ENCODE assay signal across 16 cellular contexts in genomic region chr18:9775172-9775571, GRCh38.
DNase-seq lines count a peak whose midpoint lies in the region; ATAC-seq and TF ChIP-seq lines count a peak whose summit lies in the region.
"Had no signal": no experiment of that assay in that cellular context is flagged by ENCODE, and none has a peak within 500 bp of the region (broad histone marks: within the 10 kb centered on the region; RNA-seq: fewer than 3 reads in every experiment).

No MANE protein-coding gene starts in this region.

- H3K27me3 ChIP-seq in mammary epithelial cell (ENCODE audit: insufficient read depth, low read length) (no peaks in the 10 kb centered on the region), vagina (no peaks in the 10 kb centered on the region), ascending aorta (no peaks in the 10 kb centered on the region)
- H3K27me3 ChIP-seq in CD8-positive, alpha-beta T cell (ENCODE audit: insufficient read depth, low read length) = no peaks in the 10 kb centered on the region
- H3K27me3 ChIP-seq: MG63 had no signal

- BruUV-seq in MCF 10A (replicated peaks; lab: Mats Ljungman, UMichigan) (no TSS peak), mammary epithelial cell (replicated peaks; lab: Mats Ljungman, UMichigan) (no TSS peak)

- H3K4me1 ChIP-seq in mammary epithelial cell (ENCODE audit: insufficient read depth, low read length) (peaks cover 4% of the 10 kb centered on the region), vagina (peaks cover 24% of the 10 kb centered on the region), ascending aorta (peaks cover 0 to 5% of the 10 kb centered on the region in 2 donors)
- H3K4me1 ChIP-seq in CD8-positive, alpha-beta T cell (ENCODE audit: insufficient read depth, low read length) = no peaks in the 10 kb centered on the region

- DNase-seq in MCF 10A (ENCODE audit: unreplicated experiment) (peak; percentile 51), mammary epithelial cell (no peak), coronary artery (ENCODE audit: low spot score) (no peak), medulla oblongata (ENCODE audit: extremely low spot score) (peak; percentile 74), vagina (ENCODE audit: extremely low spot score in 2 of 2) (no peak), ascending aorta (ENCODE audit: low spot score in 2 of 2) (no peak)
- DNase-seq in CD8-positive, alpha-beta T cell = no peak
- DNase-seq: 8988T; activated CD4-positive, alpha-beta T cell treated with anti-CD3 and anti-CD28 coated beads, Interleukin-2, amount 10 ng/mL, durations not matched to agents 24 days and 14 days; activated T-cell treated with anti-CD3 and anti-CD28 coated beads, Interleukin-2, amount 50 U/mL, for 72 hours; Calu3; cortex of kidney; MG63; NCI-H2227 treated with DMSO at 0.1 percent for 48 hours had no signal

- CTCF ChIA-PET in MCF 10A (lab: Yijun Ruan, JAX) (no interaction called here), mammary epithelial cell (lab: Charles Lee; ENCODE audit: low non-redundant PET) (no interaction called here)
- CTCF ChIA-PET in CD8-positive, alpha-beta T cell (lab: Charles Lee) = no interaction called here

- H3K27ac Mint-ChIP-seq in MCF 10A (ENCODE audit: low read depth, unreplicated experiment) = no peak overlapping the region
- no peak overlapping the region for H3K27ac Mint-ChIP-seq in stimulated activated memory B cell treated with anti-CD40 and anti-IgM and Interleukin-4, amounts not matched to agents 10 μg/mL and 1 μg/mL and 100 μg/mL, for 72 hours
- no peak overlapping the region for H3K27ac Mint-ChIP-seq in CD8-positive, alpha-beta T cell
- H3K27ac Mint-ChIP-seq: activated CD4-positive, alpha-beta T cell treated with anti-CD3 and anti-CD28 coated beads, Interleukin-2, amount 10 ng/mL, durations not matched to agents 24 days and 14 days; activated T-cell treated with anti-CD3 and anti-CD28 coated beads, Interleukin-2, amount 50 U/mL, for 72 hours; stimulated activated naive CD8-positive, alpha-beta T cell treated with anti-CD3 and anti-CD28 coated beads, Interleukin-15, Interleukin-2, amounts not matched to agents 100 ng/mL and 50 ng/mL, for 24 hours had no signal

- H3K36me3 ChIP-seq in mammary epithelial cell (ENCODE audit: insufficient read depth, low read length) (no peaks in the 10 kb centered on the region), vagina (no peaks in the 10 kb centered on the region), ascending aorta (no peaks in the 10 kb centered on the region)
- H3K36me3 ChIP-seq in CD8-positive, alpha-beta T cell (ENCODE audit: insufficient read depth, low read length) = no peaks in the 10 kb centered on the region
- H3K36me3 ChIP-seq: MG63 had no signal

- H3K36me3 Mint-ChIP-seq in MCF 10A (ENCODE audit: insufficient read depth, unreplicated experiment) = no peaks in the 10 kb centered on the region
- peaks cover 27% of the 10 kb centered on the region for H3K36me3 Mint-ChIP-seq in stimulated activated memory B cell treated with anti-CD40 and anti-IgM and Interleukin-4, amounts not matched to agents 10 μg/mL and 1 μg/mL and 100 μg/mL, for 72 hours
- H3K36me3 Mint-ChIP-seq in CD8-positive, alpha-beta T cell = no peaks in the 10 kb centered on the region

- H4K20me1 ChIP-seq in mammary epithelial cell (ENCODE audit: insufficient read depth, low read length) = no peaks in the 10 kb centered on the region

- no peaks in the 10 kb centered on the region for H3K9me3 ChIP-seq in mammary epithelial cell (replicated peaks; ENCODE audit: insufficient read depth, low read length)
- no peaks in the 10 kb centered on the region for H3K9me3 ChIP-seq in vagina
- H3K9me3 ChIP-seq in ascending aorta = no peaks in the 10 kb centered on the region
- no peaks in the 10 kb centered on the region for H3K9me3 ChIP-seq in CD8-positive, alpha-beta T cell (ENCODE audit: low read length)
- H3K9me3 ChIP-seq: MG63 had no signal

- TF ChIP-seq CTCF in MCF 10A (IDR thresholded peaks at IDR 0.05; ENCODE audit: unreplicated experiment) (no peak), mammary epithelial cell (conservative IDR thresholded peaks at IDR 0.05 in 1 of 2, IDR thresholded peaks at IDR 0.05 in 1 of 2; ENCODE audit: extremely low read depth in 1 of 2, insufficient read depth in 1 of 2, low read depth in 1 of 2, low read length in 2 of 2) (no peak), coronary artery (IDR thresholded peaks at IDR 0.05) (no peak), vagina (IDR thresholded peaks at IDR 0.05) (no peak), ascending aorta (IDR thresholded peaks at IDR 0.05) (no peak)
- no peak for TF ChIP-seq CTCF in CD8-positive, alpha-beta T cell (IDR thresholded peaks at IDR 0.05)

- no peak overlapping the region for H3K4me2 ChIP-seq in mammary epithelial cell (ENCODE audit: insufficient read depth, low read depth, low read length)

- H3K4me3 Mint-ChIP-seq in MCF 10A (ENCODE audit: unreplicated experiment) = no peak overlapping the region
- no peak overlapping the region for H3K4me3 Mint-ChIP-seq in stimulated activated memory B cell treated with anti-CD40 and anti-IgM and Interleukin-4, amounts not matched to agents 10 μg/mL and 1 μg/mL and 100 μg/mL, for 72 hours
- no peak overlapping the region for H3K4me3 Mint-ChIP-seq in CD8-positive, alpha-beta T cell
- H3K4me3 Mint-ChIP-seq: activated CD4-positive, alpha-beta T cell treated with anti-CD3 and anti-CD28 coated beads, Interleukin-2, amount 10 ng/mL, durations not matched to agents 24 days and 14 days; activated T-cell treated with anti-CD3 and anti-CD28 coated beads, Interleukin-2, amount 50 U/mL, for 72 hours; stimulated activated naive CD8-positive, alpha-beta T cell treated with anti-CD3 and anti-CD28 coated beads, Interleukin-15, Interleukin-2, amounts not matched to agents 100 ng/mL and 50 ng/mL, for 24 hours had no signal

- no peak overlapping the region for H3K9ac ChIP-seq in mammary epithelial cell (ENCODE audit: insufficient read depth, low read length)

- 96% methylated on average over 10 of the region's 10 CpGs for WGBS in mammary epithelial cell (ENCODE audit: low coverage, missing lambda C conversion rate)

- peaks cover 6% of the 10 kb centered on the region for H3K4me1 Mint-ChIP-seq in MCF 10A (ENCODE audit: insufficient read depth, unreplicated experiment)
- peaks cover 23% of the 10 kb centered on the region for H3K4me1 Mint-ChIP-seq in stimulated activated memory B cell treated with anti-CD40 and anti-IgM and Interleukin-4, amounts not matched to agents 10 μg/mL and 1 μg/mL and 100 μg/mL, for 72 hours
- H3K4me1 Mint-ChIP-seq in CD8-positive, alpha-beta T cell (ENCODE audit: low read depth) = no peaks in the 10 kb centered on the region

- H3K27ac ChIP-seq in mammary epithelial cell (ENCODE audit: insufficient read depth, low read depth, low read length) = no peak overlapping the region
- peak overlapping the region; percentile 27 to 57 for H3K27ac ChIP-seq in coronary artery
- H3K27ac ChIP-seq in vagina = peak overlapping the region; percentile 20
- H3K27ac ChIP-seq in ascending aorta = peak overlapping the region in 1 of 2 donors; percentile 2
- H3K27ac ChIP-seq in CD8-positive, alpha-beta T cell (ENCODE audit: low read depth, low read length) = no peak overlapping the region

- no peaks in the 10 kb centered on the region for H3K27me3 Mint-ChIP-seq in MCF 10A (ENCODE audit: insufficient read depth, unreplicated experiment)
- no peaks in the 10 kb centered on the region for H3K27me3 Mint-ChIP-seq in stimulated activated memory B cell treated with anti-CD40 and anti-IgM and Interleukin-4, amounts not matched to agents 10 μg/mL and 1 μg/mL and 100 μg/mL, for 72 hours
- H3K27me3 Mint-ChIP-seq in CD8-positive, alpha-beta T cell (ENCODE audit: low read depth) = peaks cover 19% of the 10 kb centered on the region

- dilution Hi-C loops in mammary epithelial cell (cut with HindIII; ENCODE audit: low sequenced_read_pairs) = no loop called here

- POLR2A ChIA-PET in MCF 10A (lab: Yijun Ruan, JAX) = no interaction called here
- POLR2A ChIA-PET in CD8-positive, alpha-beta T cell (lab: Charles Lee) = no interaction called here

- in situ Hi-C loops in mammary epithelial cell (cut with MboI; ENCODE audit: low sequenced_read_pairs in 2 of 2) = no loop called here

- H3K4me3 ChIP-seq in mammary epithelial cell (replicated peaks in 1 of 3; ENCODE audit: insufficient read depth in 1 of 3, low read depth in 2 of 3, low read length in 3 of 3) = no peak overlapping the region
- no peak overlapping the region for H3K4me3 ChIP-seq in coronary artery
- no peak overlapping the region for H3K4me3 ChIP-seq in vagina
- no peak overlapping the region for H3K4me3 ChIP-seq in ascending aorta
- H3K4me3 ChIP-seq in CD8-positive, alpha-beta T cell (ENCODE audit: low read depth, low read length) = no peak overlapping the region
- H3K4me3 ChIP-seq: MG63 had no signal

- no peak for ATAC-seq in stimulated activated memory B cell treated with anti-CD40 and anti-IgM and Interleukin-4, amounts not matched to agents 10 μg/mL and 1 μg/mL and 100 μg/mL, for 72 hours
- no peak for ATAC-seq in CD8-positive, alpha-beta T cell
- ATAC-seq: activated T-cell treated with anti-CD3 and anti-CD28 coated beads, Interleukin-2, amount 50 U/mL, for 72 hours had no signal

- no peak overlapping the region for H2AFZ ChIP-seq in mammary epithelial cell (ENCODE audit: low read depth, low read length)

- intact Hi-C loops in MCF 10A (cut with micrococcal nuclease) = loop anchor here (10.0 kb wide), 2 partner anchors 140 to 200 kb away; partner anchors contain the start of gene VAPA
- intact Hi-C loops in mammary epithelial cell (cut with micrococcal nuclease) = loop anchor here (10.0 kb wide), 1 partner anchor 90 kb away; no protein-coding TSS in a partner anchor
- intact Hi-C loops in vagina (cut with DNase I) = no loop called here
- intact Hi-C loops in ascending aorta (cut with DNase I) = no loop called here
- intact Hi-C loops in CD8-positive, alpha-beta T cell (cut with DNase I, micrococcal nuclease) = no loop called here

- H3K79me2 ChIP-seq in mammary epithelial cell (ENCODE audit: insufficient read depth, low read length) = peaks cover 10% of the 10 kb centered on the region

- H3K9me3 Mint-ChIP-seq in MCF 10A (ENCODE audit: unreplicated experiment) = no peaks in the 10 kb centered on the region
- H3K9me3 Mint-ChIP-seq in stimulated activated memory B cell treated with anti-CD40 and anti-IgM and Interleukin-4, amounts not matched to agents 10 μg/mL and 1 μg/mL and 100 μg/mL, for 72 hours = no peaks in the 10 kb centered on the region
- H3K9me3 Mint-ChIP-seq in CD8-positive, alpha-beta T cell = no peaks in the 10 kb centered on the region
- H3K9me3 Mint-ChIP-seq: activated CD4-positive, alpha-beta T cell treated with anti-CD3 and anti-CD28 coated beads, Interleukin-2, amount 10 ng/mL, durations not matched to agents 24 days and 14 days; activated T-cell treated with anti-CD3 and anti-CD28 coated beads, Interleukin-2, amount 50 U/mL, for 72 hours; stimulated activated naive CD8-positive, alpha-beta T cell treated with anti-CD3 and anti-CD28 coated beads, Interleukin-15, Interleukin-2, amounts not matched to agents 100 ng/mL and 50 ng/mL, for 24 hours had no signal

- TF ChIP-seq POLR2A in vagina (IDR thresholded peaks at IDR 0.05) = no peak

Comparison
In these comparisons a context has a peak if more than half of its experiments do, and no peak if none do; other contexts are left out.
1. DNase-seq: peak in MCF 10A (single experiment) and medulla oblongata (single experiment); none in mammary epithelial cell (single experiment), coronary artery (single experiment), vagina (0 of 2), ascending aorta (0 of 2) and CD8-positive, alpha-beta T cell (0 of 7).
2. H3K27ac ChIP-seq: peak in coronary artery (2 of 2) and vagina (single experiment); none in mammary epithelial cell (single experiment) and CD8-positive, alpha-beta T cell (single experiment).
3. intact Hi-C loops: an anchor here in MCF 10A (10.0 kb wide) and mammary epithelial cell (10.0 kb wide); none called in vagina, ascending aorta and CD8-positive, alpha-beta T cell.